Comparison of ENCODE assay signal across 21 cellular contexts in genomic region chr12:127750076-127750840, GRCh38.
DNase-seq lines count a peak whose midpoint lies in the region; ATAC-seq, FAIRE-seq and TF ChIP-seq lines count a peak whose summit lies in the region.
"Had no signal": no experiment of that assay in that cellular context is flagged by ENCODE, and none has a peak within 500 bp of the region (broad histone marks: within the 10 kb centered on the region; RNA-seq: fewer than 3 reads in every experiment).

No MANE protein-coding gene starts in this region.

- no peaks in the 10 kb centered on the region for H3F3A ChIP-seq in SK-N-SH (replicated peaks; ENCODE audit: insufficient read depth)

- H3K9me3 ChIP-seq in SK-N-SH, result no peaks in the 10 kb centered on the region
- H3K9me3 ChIP-seq in K562 (replicated peaks; ENCODE audit: control insufficient read depth, insufficient read depth, low read depth, low read length), result no peaks in the 10 kb centered on the region
- H3K9me3 ChIP-seq in transverse colon, result no peaks in the 10 kb centered on the region

- TF ChIP-seq CTCF in SK-N-SH (IDR thresholded peaks at IDR 0.05), result no peak
- TF ChIP-seq CTCF in K562 (IDR thresholded peaks at IDR 0.05 in 2 of 3, conservative IDR thresholded peaks at IDR 0.05 in 1 of 3; ENCODE audit: insufficient read depth in 2 of 3, low read depth in 1 of 3, low read length in 3 of 3), result no peak
- no peak for TF ChIP-seq CTCF in transverse colon (IDR thresholded peaks at IDR 0.05)

- no TSS peak for BruUV-seq in K562 (replicated peaks; lab: Mats Ljungman, UMichigan)

- H3K36me3 ChIP-seq in SK-N-SH (replicated peaks in 1 of 2; ENCODE audit: control insufficient read depth in 1 of 2, insufficient read depth in 2 of 2, low read length in 1 of 2) (no peaks in the 10 kb centered on the region), K562 (ENCODE audit: control insufficient read depth, insufficient read depth, low read length) (no peaks in the 10 kb centered on the region), transverse colon (no peaks in the 10 kb centered on the region)

- H3K9ac ChIP-seq in SK-N-SH (no peak overlapping the region), K562 (ENCODE audit: insufficient read depth in 1 of 2, low read depth in 2 of 2, low read length in 2 of 2) (no peak overlapping the region)

- intact Hi-C loops in K562 (cut with micrococcal nuclease) (no loop called here), transverse colon (cut with DNase I; ENCODE audit: low total_unique reads) (no loop called here)

- CTCF ChIA-PET in SK-N-SH (lab: Yijun Ruan, JAX), result no interaction called here
- CTCF ChIA-PET in K562 (lab: Yijun Ruan, JAX; ENCODE audit: low intra/inter-chr PET ratio), result no interaction called here

- no peaks in the 10 kb centered on the region for H3K9me2 ChIP-seq in SK-N-SH

- no peak overlapping the region for H2AFZ ChIP-seq in SK-N-SH (ENCODE audit: low read depth)
- H2AFZ ChIP-seq in K562 (ENCODE audit: low read depth, low read length), result no peak overlapping the region
- H2AFZ ChIP-seq: GM23338 had no signal

- H3K79me2 ChIP-seq in SK-N-SH (ENCODE audit: insufficient read depth) (no peaks in the 10 kb centered on the region), K562 (ENCODE audit: control insufficient read depth, insufficient read depth, low read length) (no peaks in the 10 kb centered on the region)

- TF ChIP-seq POLR2A in K562 (conservative IDR thresholded peaks at IDR 0.05) (no peak), transverse colon (IDR thresholded peaks at IDR 0.05) (no peak)

- DNase-seq in SK-N-SH (no peak), K562 (ENCODE audit: extremely low read depth in 1 of 4, low spot score in 3 of 4) (no peak), inferior parietal cortex (ENCODE audit: extremely low spot score) (peak; percentile 51), NCI-H345 (lab: John Stamatoyannopoulos, UW) (no peak), 8988T (no peak), transverse colon (no peak), SW 1271 (lab: John Stamatoyannopoulos, UW) (no peak)
- DNase-seq: CD4-positive, alpha-beta T cell; HCEC 1CT; IMR-90; Kasumi-1; NCI-H1105; NCI-H2081; NCI-H510A treated with DMSO at 0.1 percent for 48 hours; NCI-H82; SHP77 had no signal

- in situ Hi-C loops in K562 (cut with MboI) (no loop called here), transverse colon (cut with MboI; ENCODE audit: low pct_ligation_motif_present in 1 of 4, low pct_unique_long_range_greater_than_20kb in 1 of 4, low sequenced_read_pairs in 3 of 4) (no loop called here)

- H3K27ac ChIP-seq in SK-N-SH (ENCODE audit: low read depth in 2 of 2, low read length in 1 of 2) (no peak overlapping the region), K562 (ENCODE audit: extremely low read depth, low read depth, low read length) (no peak overlapping the region), transverse colon (no peak overlapping the region)

- no peaks in the 10 kb centered on the region for H3K9me1 ChIP-seq in K562 (ENCODE audit: control insufficient read depth, insufficient read depth, low read length)

- POLR2A ChIA-PET in SK-N-SH (lab: Yijun Ruan, JAX) (no interaction called here), K562 (lab: Yijun Ruan, JAX) (no interaction called here)

- no peak for ATAC-seq in SK-N-SH treated with all-trans-retinoic acid at 6 μM for 48 hours
- no peak for ATAC-seq in K562
- ATAC-seq: GM23338 had no signal

- H3K27me3 ChIP-seq in SK-N-SH (ENCODE audit: insufficient read depth) (no peaks in the 10 kb centered on the region), K562 (ENCODE audit: control insufficient read depth in 2 of 2, insufficient read depth in 2 of 2, low read length in 2 of 2) (no peaks in the 10 kb centered on the region), transverse colon (no peaks in the 10 kb centered on the region)

- H4K20me1 ChIP-seq in SK-N-SH (ENCODE audit: insufficient read depth) (no peaks in the 10 kb centered on the region), K562 (replicated peaks; ENCODE audit: control insufficient read depth, insufficient read depth, low read length) (no peaks in the 10 kb centered on the region)

- no peak overlapping the region for H3K4me3 ChIP-seq in SK-N-SH (ENCODE audit: low read depth in 2 of 2, low read length in 1 of 2)
- H3K4me3 ChIP-seq in K562, result no peak overlapping the region
- no peak overlapping the region for H3K4me3 ChIP-seq in transverse colon
- H3K4me3 ChIP-seq: GM23338 had no signal

- no peaks in the 10 kb centered on the region; a peak in 1 of 4 replicates for H3K4me1 ChIP-seq in SK-N-SH (ENCODE audit: control insufficient read depth in 1 of 2, insufficient read depth in 2 of 2, low read depth in 1 of 2, low read length in 1 of 2)
- no peaks in the 10 kb centered on the region for H3K4me1 ChIP-seq in K562 (replicated peaks in 1 of 2; ENCODE audit: control insufficient read depth in 2 of 2, insufficient read depth in 2 of 2, low read length in 2 of 2)
- H3K4me1 ChIP-seq in transverse colon, result peaks cover 0 to 3% (median 0%) of the 10 kb centered on the region in 4 donors

- TF ChIP-seq EP300 in SK-N-SH (IDR thresholded peaks at IDR 0.05; ENCODE audit: borderline replicate concordance in 1 of 2, low read depth in 1 of 2, low read length in 1 of 2), result no peak
- TF ChIP-seq EP300 in K562 (IDR thresholded peaks at IDR 0.05; ENCODE audit: low read length), result no peak
- no peak for TF ChIP-seq EP300 in transverse colon (IDR thresholded peaks at IDR 0.05; ENCODE audit: low read depth)

- TF ChIP-seq RAD21 in SK-N-SH (IDR thresholded peaks at IDR 0.05; ENCODE audit: low read length) (no peak), K562 (CRISPR knock-in tag; conservative IDR thresholded peaks at IDR 0.05 in 1 of 2, IDR thresholded peaks at IDR 0.05 in 1 of 2) (no peak)

- H3K4me2 ChIP-seq in SK-N-SH (no peak overlapping the region), K562 (ENCODE audit: insufficient read depth, low read length) (no peak overlapping the region)
- H3K4me2 ChIP-seq: GM23338 had no signal

- no peak for FAIRE-seq in K562 (lab: Jason Lieb, UNC)
- FAIRE-seq: GM12891, GM19239, HTR-8/SVneo had no signal

- 15% methylated on average over 8 of the region's 8 CpGs for WGBS in SK-N-SH (ENCODE audit: low lambda C conversion rate)
- 2% methylated on average over 8 of the region's 8 CpGs for WGBS in K562 (ENCODE audit: insufficient coverage, low coverage, missing lambda C conversion rate)
- WGBS in transverse colon (ENCODE audit: low coverage in 1 of 2), 2 donors, result 37 to 64% methylated on average over 5 to 8 of the region's 8 CpGs

TF ChIP-seq in SK-N-SH treated with all-trans-retinoic acid at 6 μM for 48 hours, 23 proteins besides CTCF, POLR2A, EP300 and RAD21 (continues in another document):
- TF ChIP-seq ISL1 (CRISPR knock-in tag; IDR thresholded peaks at IDR 0.05) (peak; percentile 80), ESRRG (CRISPR knock-in tag; IDR thresholded peaks at IDR 0.05) (0 out of 2 replicates have a peak, but pooled peaks have one; percentile 63)

TF ChIP-seq in SK-N-SH, 30 proteins besides CTCF, POLR2A, EP300 and RAD21:
- TF ChIP-seq MEF2A (IDR thresholded peaks at IDR 0.05; ENCODE audit: borderline replicate concordance, low read depth) (no peak), GABPA (IDR thresholded peaks at IDR 0.05; ENCODE audit: low read depth) (no peak), SMC3 (IDR thresholded peaks at IDR 0.05; ENCODE audit: low read depth, low read length) (no peak), GATA2 (CRISPR knock-in tag; IDR thresholded peaks at IDR 0.05) (no peak), NFIC (IDR thresholded peaks at IDR 0.05; ENCODE audit: borderline replicate concordance) (no peak)
- TF ChIP-seq, protein P1, sequence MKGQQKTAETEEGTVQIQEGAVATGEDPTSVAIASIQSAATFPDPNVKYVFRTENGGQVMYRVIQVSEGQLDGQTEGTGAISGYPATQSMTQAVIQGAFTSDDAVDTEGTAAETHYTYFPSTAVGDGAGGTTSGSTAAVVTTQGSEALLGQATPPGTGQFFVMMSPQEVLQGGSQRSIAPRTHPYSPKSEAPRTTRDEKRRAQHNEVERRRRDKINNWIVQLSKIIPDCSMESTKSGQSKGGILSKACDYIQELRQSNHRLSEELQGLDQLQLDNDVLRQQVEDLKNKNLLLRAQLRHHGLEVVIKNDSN (IDR thresholded peaks at IDR 0.05; ENCODE audit: borderline replicate concordance, low read depth), result no peak

TF ChIP-seq in K562, 482 proteins besides CTCF, POLR2A, EP300 and RAD21:
- TF ChIP-seq HLTF (IDR thresholded peaks at IDR 0.05), result no peak
- peak; percentile 67 for TF ChIP-seq TCF3 (CRISPR knock-in tag; IDR thresholded peaks at IDR 0.05)
